18 cellular contexts compared by ENCODE assay signal in the genomic region with DNA sequence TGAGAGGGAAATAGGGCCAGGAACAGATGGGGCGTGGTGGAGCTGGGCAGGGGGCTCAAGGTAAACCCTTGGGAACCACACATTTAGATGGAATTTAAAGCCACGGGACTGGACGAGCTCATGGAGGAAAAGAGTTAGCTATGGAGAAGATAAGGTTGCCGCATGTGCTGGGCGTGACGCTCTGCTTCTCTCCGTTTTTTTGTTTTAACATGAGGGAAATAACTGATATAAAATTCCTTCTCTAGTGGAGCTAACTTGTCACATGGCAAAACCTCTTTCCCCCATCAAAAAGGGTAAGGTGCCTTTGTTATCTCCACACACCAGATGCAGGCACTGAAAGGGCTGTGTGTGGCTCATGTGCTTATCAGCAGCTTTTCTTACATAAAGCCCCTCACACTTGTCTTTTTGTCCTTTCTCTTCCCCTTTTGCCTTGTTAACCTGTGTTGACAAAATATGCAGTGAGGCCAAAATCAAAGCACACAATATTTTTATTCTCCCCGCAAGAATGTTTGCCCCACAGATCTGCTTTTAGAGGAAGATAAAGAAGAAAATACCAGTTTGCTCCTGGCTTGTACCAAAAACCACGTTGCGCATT.
A peak's percentile ranks its signal among the peaks of the same experiment; 100 is the strongest.
DNase-seq lines count a peak whose midpoint lies in the region; ATAC-seq and TF ChIP-seq lines count a peak whose summit lies in the region.
"Had no signal": no experiment of that assay in that cellular context is flagged by ENCODE, and none has a peak within 500 bp of the region (broad histone marks: within the 10 kb centered on the region; RNA-seq: fewer than 3 reads in every experiment).

No MANE protein-coding gene starts in this region.

- peak overlapping the region; percentile 59 for H3K27ac Mint-ChIP-seq in endothelial cell (ENCODE audit: unreplicated experiment)
- no peak overlapping the region for H3K27ac Mint-ChIP-seq in Calu3 (ENCODE audit: unreplicated experiment)
- H3K27ac Mint-ChIP-seq: B cell; CD4-positive, CD25-positive, alpha-beta regulatory T cell; IgD-negative memory B cell had no signal

- intact Hi-C loops in Calu3 (cut with micrococcal nuclease; ENCODE audit: unreplicated experiment): no loop called here

- no peak for TF ChIP-seq CTCF in endothelial cell (IDR thresholded peaks at IDR 0.05; ENCODE audit: unreplicated experiment)
- TF ChIP-seq CTCF in Calu3 (IDR thresholded peaks at IDR 0.05; ENCODE audit: unreplicated experiment): no peak

- H3K4me1 Mint-ChIP-seq in endothelial cell (ENCODE audit: unreplicated experiment) (peaks cover 8% of the 10 kb centered on the region), Calu3 (ENCODE audit: low read depth, unreplicated experiment) (peaks cover 23% of the 10 kb centered on the region)
- H3K4me1 Mint-ChIP-seq: B cell, IgD-negative memory B cell had no signal

- H3K36me3 Mint-ChIP-seq in endothelial cell (ENCODE audit: low read depth, unreplicated experiment) (peaks cover 12% of the 10 kb centered on the region), Calu3 (ENCODE audit: insufficient read depth, unreplicated experiment) (peaks cover 5% of the 10 kb centered on the region)
- H3K36me3 Mint-ChIP-seq: CD4-positive, CD25-positive, alpha-beta regulatory T cell had no signal

- CTCF ChIA-PET in Calu3 (lab: Charles Lee): no interaction called here

- DNase-seq in HUDEP-2 (lab: John Stamatoyannopoulos, UW; ENCODE audit: unreplicated experiment in 76 of 76) (peak in 73 of 76 experiments; percentile 24 to 96 (median 73)), SK-MEL-5 (ENCODE audit: low read depth, low spot score) (peak; percentile 27), endothelial cell (ENCODE audit: low spot score) (no peak), Calu3 (no peak)
- DNase-seq in activated CD4-positive, alpha-beta T cell treated with anti-CD3 and anti-CD28 coated beads for 4 hours: no peak
- DNase-seq: GOT3, NCI-H1105, NCI-H2029, NCI-H2227 treated with DMSO at 0.1 percent for 48 hours, NCI-H510A treated with DMSO at 0.1 percent for 48 hours, NCI-H748 treated with DMSO at 0.1 percent for 48 hours, Peyer's patch, T-helper 1 cell had no signal

- H3K4me3 Mint-ChIP-seq in endothelial cell (ENCODE audit: unreplicated experiment): no peak overlapping the region
- no peak overlapping the region for H3K4me3 Mint-ChIP-seq in Calu3 (ENCODE audit: low read depth, unreplicated experiment)
- H3K4me3 Mint-ChIP-seq: B cell; CD4-positive, CD25-positive, alpha-beta regulatory T cell; IgD-negative memory B cell had no signal

- in situ Hi-C loops in SK-MEL-5 (cut with HindIII; ENCODE audit: low pct_unique_long_range_greater_than_20kb, low sequenced_read_pairs): no loop called here

- no peaks in the 10 kb centered on the region for H3K27me3 Mint-ChIP-seq in endothelial cell (ENCODE audit: unreplicated experiment)
- no peaks in the 10 kb centered on the region for H3K27me3 Mint-ChIP-seq in Calu3 (ENCODE audit: unreplicated experiment)
- H3K27me3 Mint-ChIP-seq: CD4-positive, CD25-positive, alpha-beta regulatory T cell; IgD-negative memory B cell had no signal

- ATAC-seq in GM19452 (IDR thresholded peaks at IDR 0.05; ENCODE audit: unreplicated experiment): no peak
- no peak for ATAC-seq in GM18909 (IDR thresholded peaks at IDR 0.05; ENCODE audit: poor library complexity, unreplicated experiment)

- H3K9me3 Mint-ChIP-seq in endothelial cell (ENCODE audit: unreplicated experiment) (peaks cover 11% of the 10 kb centered on the region), Calu3 (ENCODE audit: low read depth, unreplicated experiment) (peaks cover 7% of the 10 kb centered on the region)

- no TSS peak for BruUV-seq in Calu3 (replicated peaks; lab: Mats Ljungman, UMichigan)

Comparison
In these comparisons a context has a peak if more than half of its experiments do, and no peak if none do; other contexts are left out.
1. DNase-seq: peak in HUDEP-2 (73 of 76) and SK-MEL-5 (single experiment); none in endothelial cell (single experiment), activated CD4-positive, alpha-beta T cell treated with anti-CD3 and anti-CD28 coated beads for 4 hours (0 of 2) and Calu3 (single experiment).